Comparison of ENCODE assay signal across 1 cellular context in the genomic region with DNA sequence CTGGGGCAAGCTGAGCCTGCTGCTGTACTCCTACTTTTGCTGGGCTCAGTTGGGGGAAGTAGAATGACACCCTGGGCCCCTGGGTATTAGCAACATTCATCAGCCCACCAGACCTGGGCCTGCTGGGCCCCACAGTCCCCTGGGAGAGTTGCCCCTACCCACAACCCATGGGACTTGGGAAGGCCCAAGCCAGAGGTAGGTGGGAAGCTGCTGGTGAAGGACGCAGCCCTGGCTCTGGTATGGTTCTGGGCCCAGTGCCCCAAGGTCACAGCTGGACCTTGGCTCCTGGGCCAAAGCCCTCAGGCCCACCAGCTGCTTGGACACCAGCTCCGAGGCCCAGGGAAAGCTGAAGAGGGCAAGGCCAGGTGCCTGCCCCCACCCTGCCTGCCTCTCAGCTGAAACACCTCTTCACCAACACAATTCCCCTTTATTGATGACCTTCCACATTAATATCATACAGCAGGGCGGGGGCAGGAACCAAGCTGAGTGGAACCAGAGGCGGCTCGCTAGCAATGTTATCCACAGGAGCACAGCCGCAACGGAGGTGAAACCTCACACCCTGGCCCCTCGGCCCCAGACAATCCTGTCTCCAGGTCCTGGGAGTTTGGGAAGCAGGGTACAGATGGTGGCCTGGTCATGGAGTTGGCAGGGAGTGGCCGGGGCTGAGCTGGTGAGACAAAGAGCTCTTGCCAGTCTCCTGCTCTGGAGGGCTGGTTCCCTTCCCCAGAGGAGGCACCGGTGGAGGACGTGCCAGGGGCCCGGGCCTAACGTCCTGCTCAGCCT.
TF ChIP-seq lines count a peak whose summit lies in the region.

No MANE protein-coding gene starts in this region.

TF ChIP-seq in HepG2, 621 proteins besides CTCF, POLR2A, EP300 and RAD21 (continued from another document):
- TF ChIP-seq, protein P1, sequence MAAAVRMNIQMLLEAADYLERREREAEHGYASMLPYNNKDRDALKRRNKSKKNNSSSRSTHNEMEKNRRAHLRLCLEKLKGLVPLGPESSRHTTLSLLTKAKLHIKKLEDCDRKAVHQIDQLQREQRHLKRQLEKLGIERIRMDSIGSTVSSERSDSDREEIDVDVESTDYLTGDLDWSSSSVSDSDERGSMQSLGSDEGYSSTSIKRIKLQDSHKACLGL (CRISPR knock-in tag; IDR thresholded peaks at IDR 0.05): no peak
- no peak for TF ChIP-seq ZNF510 (CRISPR knock-in tag; IDR thresholded peaks at IDR 0.05; ENCODE audit: low read depth)
- no peak for TF ChIP-seq ZKSCAN8 (CRISPR knock-in tag; IDR thresholded peaks at IDR 0.05; ENCODE audit: borderline replicate concordance)
- TF ChIP-seq HNF4A (CRISPR knock-in tag; IDR thresholded peaks at IDR 0.05): peak; percentile 49
- TF ChIP-seq ZNF644 (CRISPR knock-in tag; IDR thresholded peaks at IDR 0.05; ENCODE audit: low read depth): no peak
- TF ChIP-seq, protein P2, sequence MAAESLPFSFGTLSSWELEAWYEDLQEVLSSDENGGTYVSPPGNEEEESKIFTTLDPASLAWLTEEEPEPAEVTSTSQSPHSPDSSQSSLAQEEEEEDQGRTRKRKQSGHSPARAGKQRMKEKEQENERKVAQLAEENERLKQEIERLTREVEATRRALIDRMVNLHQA (CRISPR knock-in tag; IDR thresholded peaks at IDR 0.05): no peak
- no peak for TF ChIP-seq NFIC (IDR thresholded peaks at IDR 0.05; ENCODE audit: low read length)
